28 cellular contexts compared by ENCODE assay signal in genomic region chr1:119739150-119739549, GRCh38. TPM values are rescaled to one million over a fixed set of nuclear protein-coding genes. Genes with fewer than 3 reads are reported as not detected.
"Had no signal": no experiment of that assay in that cellular context is flagged by ENCODE, and none has a peak within 500 bp of the region (broad histone marks: within the 10 kb centered on the region; RNA-seq: fewer than 3 reads in every experiment).

No MANE protein-coding gene starts in this region.

- H3K27me3 ChIP-seq: adrenal gland, ascending aorta, colonic mucosa, foreskin keratinocyte, pancreas, suprapubic skin, upper lobe of left lung had no signal

- H3K36me3 ChIP-seq: adrenal gland, colonic mucosa, left ventricle myocardium inferior had no signal

- H3K4me1 Mint-ChIP-seq: central memory CD8-positive, alpha-beta T cell had no signal

- ATAC-seq: activated CD4-positive, alpha-beta T cell treated with anti-CD3 and anti-CD28 coated beads for 36 hours; activated T-cell treated with anti-CD3 and anti-CD28 coated beads, Interleukin-2, amount 50 U/mL, for 4 hours; foreskin keratinocyte; natural killer cell treated with Interleukin-12 subunit alpha and Interleukin-12 subunit beta and Interleukin-15 and Interleukin-18, amount 100 ng/mL, for 72 hours; pancreas; right cardiac atrium; T-cell had no signal

- H3K4me1 ChIP-seq: colonic mucosa, foreskin keratinocyte, upper lobe of left lung had no signal

- H3K4me3 ChIP-seq: adrenal gland, ascending aorta, colonic mucosa, left ventricle myocardium inferior, pancreas, suprapubic skin, upper lobe of left lung had no signal

- DNase-seq: activated B cell treated with CpG ODN at 0.5 μM for 24 hours; activated CD4-positive, alpha-beta T cell treated with anti-CD3 and anti-CD28 coated beads for 36 hours; activated CD4-positive, alpha-beta T cell treated with anti-CD3 and anti-CD28 coated beads, Interleukin-2, amount 50 U/mL, for 48 hours; activated CD8-positive, alpha-beta memory T cell treated with anti-CD3 and anti-CD28 coated beads, Interleukin-2, amount 50 U/mL, for 48 hours; activated naive CD4-positive, alpha-beta T cell; activated T-cell treated with anti-CD3 and anti-CD28 coated beads, Interleukin-2, amount 50 U/mL, for 4 hours; adrenal gland; colonic mucosa; foreskin keratinocyte; left ventricle myocardium inferior; pancreas; right cardiac atrium; stimulated activated CD4-positive, alpha-beta T cell treated with anti-CD3 and anti-CD28 coated beads, Interleukin-4, amount 100 ng/mL, for 24 hours; T-cell; upper lobe of left lung had no signal

- H3K27ac Mint-ChIP-seq: activated B cell treated with CpG ODN at 0.5 μM for 24 hours; activated CD4-positive, alpha-beta T cell treated with anti-CD3 and anti-CD28 coated beads for 36 hours; activated naive CD8-positive, alpha-beta T cell; activated T-helper 2 cell treated with anti-CD3 and anti-CD28 coated beads, Interferon-gamma antibody, Interleukin-2, Interleukin-4, amounts not matched to agents 10 μg/mL and 5 μg/mL and 100 μg/mL, durations not matched to agents 14 hours and 24 hours and 36 hours; natural killer cell treated with Interleukin-12 subunit alpha and Interleukin-12 subunit beta and Interleukin-15 and Interleukin-18, amount 100 ng/mL, for 72 hours; stimulated activated naive CD8-positive, alpha-beta T cell treated with anti-CD3 and anti-CD28 coated beads, Interleukin-15, Interleukin-2, amounts not matched to agents 100 ng/mL and 50 ng/mL, for 24 hours; T-cell had no signal

- H3K9me3 Mint-ChIP-seq: activated B cell treated with CpG ODN at 0.5 μM for 24 hours; activated T-cell treated with anti-CD3 and anti-CD28 coated beads, Interleukin-2, amount 50 U/mL, for 4 hours; activated T-helper 2 cell treated with anti-CD3 and anti-CD28 coated beads, Interferon-gamma antibody, Interleukin-2, Interleukin-4, amounts not matched to agents 10 μg/mL and 5 μg/mL and 100 μg/mL, durations not matched to agents 14 hours and 24 hours and 36 hours; central memory CD8-positive, alpha-beta T cell; natural killer cell treated with Interleukin-12 subunit alpha and Interleukin-12 subunit beta and Interleukin-15 and Interleukin-18, amount 100 ng/mL, for 72 hours; stimulated activated naive CD8-positive, alpha-beta T cell treated with anti-CD3 and anti-CD28 coated beads, Interleukin-15, Interleukin-2, amounts not matched to agents 100 ng/mL and 50 ng/mL, for 24 hours; T-cell had no signal

- H3K36me3 Mint-ChIP-seq: natural killer cell treated with Interleukin-12 subunit alpha and Interleukin-12 subunit beta and Interleukin-15 and Interleukin-18, amount 100 ng/mL, for 72 hours had no signal

- H3K9me3 ChIP-seq: adrenal gland, ascending aorta, colonic mucosa, left ventricle myocardium inferior, pancreas, suprapubic skin, upper lobe of left lung had no signal

- H3K27me3 Mint-ChIP-seq: activated B cell treated with CpG ODN at 0.5 μM for 24 hours; activated CD4-positive, alpha-beta T cell treated with anti-CD3 and anti-CD28 coated beads for 36 hours; activated naive CD8-positive, alpha-beta T cell; central memory CD8-positive, alpha-beta T cell; natural killer cell treated with Interleukin-12 subunit alpha and Interleukin-12 subunit beta and Interleukin-15 and Interleukin-18, amount 100 ng/mL, for 72 hours; stimulated activated naive CD8-positive, alpha-beta T cell treated with anti-CD3 and anti-CD28 coated beads, Interleukin-15, Interleukin-2, amounts not matched to agents 100 ng/mL and 50 ng/mL, for 24 hours; T-cell had no signal

- H3K27ac ChIP-seq: adrenal gland, ascending aorta, colonic mucosa, foreskin keratinocyte, left ventricle myocardium inferior, pancreas, suprapubic skin, upper lobe of left lung had no signal

- H3K4me3 Mint-ChIP-seq: activated B cell treated with CpG ODN at 0.5 μM for 24 hours; activated CD4-positive, alpha-beta T cell treated with anti-CD3 and anti-CD28 coated beads for 36 hours; activated naive CD8-positive, alpha-beta T cell; activated T-cell treated with anti-CD3 and anti-CD28 coated beads, Interleukin-2, amount 50 U/mL, for 4 hours; central memory CD8-positive, alpha-beta T cell; natural killer cell treated with Interleukin-12 subunit alpha and Interleukin-12 subunit beta and Interleukin-15 and Interleukin-18, amount 100 ng/mL, for 72 hours; stimulated activated naive CD8-positive, alpha-beta T cell treated with anti-CD3 and anti-CD28 coated beads, Interleukin-15, Interleukin-2, amounts not matched to agents 100 ng/mL and 50 ng/mL, for 24 hours; T-cell had no signal

RNA-seq across cellular contexts. Expression of gene HMGCS2, which starts 29.6 kb away (rescaled TPM):
- total RNA-seq: activated B cell treated with CpG ODN at 0.5 μM for 24 hours; activated CD4-positive, alpha-beta T cell treated with anti-CD3 and anti-CD28 coated beads for 36 hours; activated CD8-positive, alpha-beta memory T cell treated with anti-CD3 and anti-CD28 coated beads for 36 hours; activated T-helper 2 cell treated with anti-CD3 and anti-CD28 coated beads, Interferon-gamma antibody, Interleukin-2, Interleukin-4, amounts not matched to agents 10 μg/mL and 5 μg/mL and 100 μg/mL, durations not matched to agents 14 hours and 24 hours and 36 hours; epithelial cell of proximal tubule; fibroblast of lung; foreskin keratinocyte; kidney epithelial cell; lung microvascular endothelial cell; natural killer cell treated with Interleukin-12 subunit alpha and Interleukin-12 subunit beta and Interleukin-15 and Interleukin-18, amount 100 ng/mL, for 72 hours; pulmonary artery endothelial cell had no signal
- polyA plus RNA-seq: fibroblast of lung, foreskin keratinocyte had no signal
